ENCODE assay signal across 10 cellular contexts in the genomic region with DNA sequence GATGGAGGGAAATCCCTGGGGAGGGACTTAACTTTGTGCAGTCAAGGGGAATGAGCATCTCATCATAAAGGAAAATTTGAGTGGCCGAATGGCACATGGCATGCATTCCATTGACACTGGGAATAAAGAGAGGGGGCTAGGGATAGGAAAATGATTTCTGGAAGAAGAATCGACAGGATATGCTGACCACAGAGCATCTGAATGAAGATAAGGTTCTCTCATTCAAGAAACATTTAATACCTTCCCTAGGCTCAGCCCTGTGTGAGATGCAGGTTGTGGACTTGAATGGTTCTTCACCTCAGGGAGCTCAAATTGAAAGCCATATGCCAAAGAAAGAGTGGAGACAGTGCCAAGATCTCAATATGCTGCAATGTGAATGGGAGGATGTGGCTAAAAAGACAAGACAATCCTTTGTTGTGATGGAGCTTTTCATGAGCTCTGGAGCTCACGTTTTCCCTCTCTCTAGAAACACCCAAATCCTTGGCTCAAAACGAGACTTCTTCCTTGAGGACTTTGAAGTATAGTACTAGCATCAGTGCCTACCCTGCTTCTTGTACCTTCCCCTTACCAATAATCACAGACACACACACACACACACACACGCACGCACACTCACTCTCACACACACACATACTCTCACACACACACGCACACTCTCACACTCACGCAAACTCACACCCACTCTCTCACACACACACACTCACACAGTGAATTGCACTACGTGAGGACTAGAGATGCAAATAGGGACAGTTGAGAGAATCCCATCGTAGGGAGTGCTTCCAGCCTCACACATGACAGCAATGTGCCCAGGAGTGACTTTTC.
DNase-seq lines count a peak whose midpoint lies in the region; ATAC-seq and TF ChIP-seq lines count a peak whose summit lies in the region.
"Had no signal": no experiment of that assay in that cellular context is flagged by ENCODE, and none has a peak within 500 bp of the region (broad histone marks: within the 10 kb centered on the region; RNA-seq: fewer than 3 reads in every experiment).

No MANE protein-coding gene starts in this region.

- H3K27ac Mint-ChIP-seq in nephron = peak overlapping the region; percentile 5 to 80 (median 8)
- H3K27ac Mint-ChIP-seq: activated naive CD4-positive, alpha-beta T cell treated with anti-CD3 and anti-CD28 coated beads, Interleukin-2, amount 50 U/mL, for 72 hours had no signal

- no peak overlapping the region for H3K4me3 Mint-ChIP-seq in nephron

- no peak overlapping the region for H3K4me3 ChIP-seq in GM23248
- no peak overlapping the region for H3K4me3 ChIP-seq in OCI-LY1 (ENCODE audit: low read depth, low read length, poor library complexity, severe bottlenecking)
- H3K4me3 ChIP-seq in coronary artery = peak overlapping the region; percentile 53

- H3K9me3 Mint-ChIP-seq in nephron = peaks cover 13% of the 10 kb centered on the region
- H3K9me3 Mint-ChIP-seq: activated naive CD4-positive, alpha-beta T cell treated with anti-CD3 and anti-CD28 coated beads, Interleukin-2, amount 50 U/mL, for 72 hours had no signal

- 32% methylated on average over 10 of the region's 10 CpGs for WGBS in GM23248 (ENCODE audit: low coverage in 1 of 2, low lambda C conversion rate in 2 of 2, missing lambda C conversion rate in 2 of 2), 2 experiments

- H3K9ac ChIP-seq in GM23248 = no peak overlapping the region
- no peak overlapping the region for H3K9ac ChIP-seq in OCI-LY1 (ENCODE audit: low read length)

- H4K20me1 ChIP-seq in GM23248 (ENCODE audit: insufficient read depth) (no peaks in the 10 kb centered on the region), OCI-LY1 (ENCODE audit: insufficient read depth, low read length) (no peaks in the 10 kb centered on the region)

- H3K4me2 ChIP-seq in GM23248 (ENCODE audit: unreplicated experiment) = peak overlapping the region; percentile 5
- H3K4me2 ChIP-seq in OCI-LY1 (ENCODE audit: low read length) = peak overlapping the region; percentile 14; the same call in 1 of the 2 replicates

- H3K36me3 Mint-ChIP-seq in nephron (ENCODE audit: low read depth) = no peaks in the 10 kb centered on the region
- H3K36me3 Mint-ChIP-seq: activated naive CD4-positive, alpha-beta T cell treated with anti-CD3 and anti-CD28 coated beads, Interleukin-2, amount 50 U/mL, for 72 hours had no signal

- TF ChIP-seq CTCF in OCI-LY1 (IDR thresholded peaks at IDR 0.05; ENCODE audit: low read length) (no peak), coronary artery (IDR thresholded peaks at IDR 0.05) (no peak), nephron (IDR thresholded peaks at IDR 0.05; ENCODE audit: unreplicated experiment in 3 of 3) (no peak)

- in situ Hi-C loops in GM23248 (cut with MboI) = loop anchor here (25.0 kb wide), 1 partner anchor 624 kb away; no protein-coding TSS in a partner anchor

- ATAC-seq in GM21737 (IDR thresholded peaks at IDR 0.05; ENCODE audit: unreplicated experiment) = no peak
- ATAC-seq in HG02798 (IDR thresholded peaks at IDR 0.05; ENCODE audit: poor library complexity, unreplicated experiment) = no peak
- no peak for ATAC-seq in HG03175 (IDR thresholded peaks at IDR 0.05; ENCODE audit: unreplicated experiment)

- no peaks in the 10 kb centered on the region for H3K9me2 ChIP-seq in GM23248 (ENCODE audit: insufficient read depth)
- H3K9me2 ChIP-seq in OCI-LY1 (ENCODE audit: low read depth, low read length) = no peaks in the 10 kb centered on the region

- H2AFZ ChIP-seq in GM23248 (peak overlapping the region; percentile 69; the same call in 1 of the 2 replicates), OCI-LY1 (ENCODE audit: low read length) (no peak overlapping the region)

- H3K36me3 ChIP-seq in GM23248 (ENCODE audit: low read depth) (no peaks in the 10 kb centered on the region), OCI-LY1 (ENCODE audit: insufficient read depth, low read length) (no peaks in the 10 kb centered on the region)

- no peaks in the 10 kb centered on the region for H3K27me3 ChIP-seq in GM23248 (replicated peaks; ENCODE audit: insufficient read depth)
- no peaks in the 10 kb centered on the region for H3K27me3 ChIP-seq in OCI-LY1 (ENCODE audit: insufficient read depth, low read length)

- peaks cover 23% of the 10 kb centered on the region for H3K4me1 ChIP-seq in GM23248 (ENCODE audit: insufficient read depth)
- peaks cover 10% of the 10 kb centered on the region for H3K4me1 ChIP-seq in OCI-LY1 (ENCODE audit: insufficient read depth, low read length, severe bottlenecking)

- H3F3A ChIP-seq in GM23248 (ENCODE audit: insufficient read depth) (peaks cover 25% of the 10 kb centered on the region), OCI-LY1 (ENCODE audit: insufficient read depth, low read length) (no peaks in the 10 kb centered on the region)

- H3K27me3 Mint-ChIP-seq in nephron (ENCODE audit: low read depth) = peaks cover 4% of the 10 kb centered on the region

- no peaks in the 10 kb centered on the region for H3K4me1 Mint-ChIP-seq in nephron

- H3K79me2 ChIP-seq in GM23248 (ENCODE audit: insufficient read depth) = no peaks in the 10 kb centered on the region
- no peaks in the 10 kb centered on the region for H3K79me2 ChIP-seq in OCI-LY1 (ENCODE audit: insufficient read depth, low read length)

- no peak overlapping the region for H3K27ac ChIP-seq in GM23248
- no peak overlapping the region for H3K27ac ChIP-seq in OCI-LY1 (ENCODE audit: low read depth, low read length, poor library complexity, severe bottlenecking)
- H3K27ac ChIP-seq in coronary artery = no peak overlapping the region
- H3K27ac ChIP-seq: HL-60 had no signal

- H3K9me3 ChIP-seq in GM23248 (ENCODE audit: low read depth) (no peaks in the 10 kb centered on the region), OCI-LY1 (ENCODE audit: low read length) (no peaks in the 10 kb centered on the region)

- DNase-seq in GM23248 = peak; percentile 38
- DNase-seq in coronary artery (ENCODE audit: low spot score) = no peak
- DNase-seq in kidney glomerular epithelial cell (lab: John Stamatoyannopoulos, UW) = no peak
